ENCODE assay signal across 26 cellular contexts in the genomic region with DNA sequence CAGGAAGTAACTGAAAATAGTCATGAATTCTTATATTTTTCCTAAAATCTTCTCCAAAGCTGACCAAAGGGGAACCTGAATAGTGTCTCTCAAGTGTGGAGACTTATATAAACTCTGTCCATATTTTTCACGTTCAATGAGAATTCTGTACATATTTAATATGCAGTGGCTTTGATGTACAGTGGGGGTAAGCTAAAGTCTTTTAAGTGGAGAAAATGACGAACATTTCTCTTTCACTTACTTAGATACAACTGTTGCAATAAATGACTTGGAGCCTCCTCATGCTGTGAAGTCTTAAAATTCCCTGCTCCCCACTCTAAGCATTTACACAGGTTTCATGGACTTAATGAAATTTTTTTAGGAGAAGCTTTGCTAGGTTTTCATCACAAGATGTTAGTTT.
"Had no signal": no experiment of that assay in that cellular context is flagged by ENCODE, and none has a peak within 500 bp of the region (broad histone marks: within the 10 kb centered on the region; RNA-seq: fewer than 3 reads in every experiment).

No MANE protein-coding gene starts in this region.

- H3K4me1 ChIP-seq: spleen, uterus had no signal

- H3K27me3 Mint-ChIP-seq: effector memory CD8-positive, alpha-beta T cell; type B pancreatic cell had no signal

- H3K36me3 ChIP-seq: gastroesophageal sphincter, left ventricle myocardium inferior, spleen, thoracic aorta, uterus had no signal

- H3K4me2 ChIP-seq: hepatocyte had no signal

- H2AFZ ChIP-seq: hepatocyte had no signal

- H3K4me3 Mint-ChIP-seq: activated CD4-positive, alpha-beta T cell treated with anti-CD3 and anti-CD28 coated beads for 36 hours; effector memory CD8-positive, alpha-beta T cell; nephron; T-helper 2 cell treated with Interferon-gamma antibody and Interleukin-4, amounts not matched to agents 5 μg/mL and 100 μg/mL, for 36 hours; type B pancreatic cell had no signal

- H3K36me3 Mint-ChIP-seq: type B pancreatic cell had no signal

- H3K79me2 ChIP-seq: hepatocyte had no signal

- DNase-seq: activated CD4-positive, alpha-beta T cell treated with anti-CD3 and anti-CD28 coated beads for 36 hours; activated CD4-positive, CD25-positive, alpha-beta regulatory T cell; activated CD8-positive, alpha-beta memory T cell treated with anti-CD3 and anti-CD28 coated beads for 24 hours; activated naive CD4-positive, alpha-beta T cell treated with Interleukin-2 at 50 U/mL for 16 hours; activated T-cell treated with anti-CD3 and anti-CD28 coated beads, Interleukin-2, amount 50 U/mL, for 48 hours; amygdala; caudate nucleus; cortex of kidney; effector memory CD8-positive, alpha-beta T cell; erythroblast; islet precursor cell; left ventricle myocardium inferior; mesendoderm; posterior cingulate gyrus; right cardiac atrium; spleen; stimulated activated naive CD4-positive, alpha-beta T cell; T-helper 1 cell; uterus had no signal

- H3K9me3 Mint-ChIP-seq: T-helper 2 cell treated with Interferon-gamma antibody and Interleukin-4, amounts not matched to agents 5 μg/mL and 100 μg/mL, for 36 hours had no signal

- H3K4me3 ChIP-seq: gastroesophageal sphincter, hepatocyte, left ventricle myocardium inferior, lung, spleen, thoracic aorta, uterus had no signal

- H3K9me3 ChIP-seq: gastroesophageal sphincter, left ventricle myocardium inferior, spleen, thoracic aorta, uterus had no signal

- H3K27ac ChIP-seq: gastroesophageal sphincter, hepatocyte, left ventricle myocardium inferior, spleen, thoracic aorta, uterus had no signal

- ATAC-seq: activated CD4-positive, alpha-beta T cell treated with anti-CD3 and anti-CD28 coated beads for 36 hours; effector memory CD8-positive, alpha-beta T cell; gastroesophageal sphincter; right cardiac atrium had no signal

- H3K27ac Mint-ChIP-seq: activated CD4-positive, alpha-beta T cell treated with anti-CD3 and anti-CD28 coated beads for 36 hours; effector memory CD8-positive, alpha-beta T cell; nephron; T-helper 2 cell treated with Interferon-gamma antibody and Interleukin-4, amounts not matched to agents 5 μg/mL and 100 μg/mL, for 36 hours; type B pancreatic cell had no signal

- H3K27me3 ChIP-seq: gastroesophageal sphincter, hepatocyte, spleen, uterus had no signal
